ENCODE assay signal across 25 cellular contexts in genomic region chr17:79054200-79054599, GRCh38. TPM values are rescaled to one million over a fixed set of nuclear protein-coding genes. Genes with fewer than 3 reads are reported as not detected.
"Had no signal": no experiment of that assay in that cellular context is flagged by ENCODE, and none has a peak within 500 bp of the region (broad histone marks: within the 10 kb centered on the region; RNA-seq: fewer than 3 reads in every experiment).

No MANE protein-coding gene starts in this region.

- DNase-seq: activated B cell treated with CpG ODN at 0.5 μM for 24 hours; activated CD4-positive, alpha-beta T cell treated with anti-CD3 and anti-CD28 coated beads for 36 hours; activated CD8-positive, alpha-beta memory T cell treated with anti-CD3 and anti-CD28 coated beads for 24 hours; activated gamma-delta T cell; activated naive CD4-positive, alpha-beta T cell treated with anti-CD3 and anti-CD28 coated beads, Interleukin-2, amount 10 ng/mL, durations not matched to agents 7 days and 5 days; activated naive CD8-positive, alpha-beta T cell treated with anti-CD3 and anti-CD28 coated beads, Interleukin-2, amount 10 ng/mL, durations not matched to agents 7 days and 5 days; amniotic stem cell; central memory CD4-positive, alpha-beta T cell; effector CD8-positive, alpha-beta T cell; hypothalamus; immature natural killer cell; mesendoderm; natural killer cell; occipital lobe; stimulated activated CD4-positive, alpha-beta T cell treated with anti-CD3 and anti-CD28 coated beads, Interleukin-2, amount 100 ng/mL, for 48 hours; stimulated activated naive CD4-positive, alpha-beta T cell treated with Interleukin-2 at 50 U/mL for 16 hours; T-helper 1 cell; upper lobe of left lung had no signal

- H3K4me3 ChIP-seq: gastroesophageal sphincter, lung, neural progenitor cell, upper lobe of left lung, vagina had no signal

- H3K4me1 ChIP-seq: gastroesophageal sphincter, vagina had no signal

- H3K27me3 ChIP-seq: gastroesophageal sphincter, upper lobe of left lung, vagina had no signal

- H3K9me3 ChIP-seq: vagina had no signal

- ATAC-seq: activated CD4-positive, alpha-beta T cell treated with anti-CD3 and anti-CD28 coated beads for 36 hours; gastroesophageal sphincter; left lobe of liver; natural killer cell; right cardiac atrium had no signal

- H3K36me3 ChIP-seq: neural progenitor cell, vagina had no signal

- H3K27ac ChIP-seq: epithelial cell of prostate, neural progenitor cell, upper lobe of left lung, vagina had no signal

RNA-seq across cellular contexts. Expression of gene C1QTNF1, which starts 30.2 kb away (rescaled TPM):
- total RNA-seq: activated B cell treated with CpG ODN at 0.5 μM for 24 hours; activated naive CD8-positive, alpha-beta T cell treated with anti-CD3 and anti-CD28 coated beads, Interleukin-2, amount 10 ng/mL, durations not matched to agents 7 days and 5 days had no signal
- polyA plus RNA-seq: immature natural killer cell had no signal
